ENCODE assay signal across 36 cellular contexts in the genomic region with DNA sequence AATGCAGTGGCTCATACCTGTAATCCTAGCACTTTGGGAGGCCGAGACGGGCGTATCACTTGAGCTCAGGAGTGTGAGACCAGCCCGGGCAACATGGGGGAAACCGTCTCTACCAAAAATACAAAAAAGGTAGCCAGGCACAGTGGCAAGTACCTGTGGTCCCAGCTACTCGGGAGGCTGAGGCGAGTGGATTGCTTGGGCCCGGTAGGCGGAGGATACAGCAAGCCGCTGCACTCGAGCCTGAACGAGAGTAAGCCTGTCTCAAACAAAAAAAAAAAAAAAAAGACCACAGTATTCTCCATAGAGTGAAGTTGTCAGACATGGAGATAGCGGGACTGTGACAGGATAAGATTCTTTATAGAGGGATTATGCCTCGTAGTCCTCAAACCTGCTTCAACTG.
"Had no signal": no experiment of that assay in that cellular context is flagged by ENCODE, and none has a peak within 500 bp of the region (broad histone marks: within the 10 kb centered on the region; RNA-seq: fewer than 3 reads in every experiment).

No MANE protein-coding gene starts in this region.

- H3K4me3 Mint-ChIP-seq: activated CD4-positive, alpha-beta memory T cell treated with anti-CD3 and anti-CD28 coated beads, Interleukin-2, amount 10 ng/mL, durations not matched to agents 7 days and 5 days; activated CD4-positive, alpha-beta T cell treated with anti-CD3 and anti-CD28 coated beads for 36 hours; activated CD4-positive, alpha-beta T cell treated with anti-CD3 and anti-CD28 coated beads, Interleukin-2, amount 10 ng/mL, durations not matched to agents 7 days and 5 days; activated CD8-positive, alpha-beta memory T cell treated with anti-CD3 and anti-CD28 coated beads, Interleukin-2, amount 10 ng/mL, durations not matched to agents 7 days and 5 days; activated CD8-positive, alpha-beta T cell treated with anti-CD3 and anti-CD28 coated beads, Interleukin-2, amount 10 ng/mL, durations not matched to agents 7 days and 5 days; activated naive CD4-positive, alpha-beta T cell treated with anti-CD3 and anti-CD28 coated beads for 36 hours; activated naive CD8-positive, alpha-beta T cell treated with anti-CD3 and anti-CD28 coated beads for 36 hours; activated T-cell treated with anti-CD3 and anti-CD28 coated beads, Interleukin-2, amount 50 U/mL, for 24 hours; T-helper 1 cell treated with Interleukin-12 subunit alpha and Interleukin-12 subunit beta and Interleukin-4 antibody, amounts not matched to agents 30 μg/mL and 1 μg/mL, for 36 hours; T-helper 2 cell treated with Interferon-gamma antibody and Interleukin-4, amounts not matched to agents 5 μg/mL and 100 μg/mL, for 36 hours; WTC11 had no signal

- H3K27ac Mint-ChIP-seq: activated CD4-positive, alpha-beta memory T cell treated with anti-CD3 and anti-CD28 coated beads, Interleukin-2, amount 10 ng/mL, durations not matched to agents 7 days and 5 days; activated CD4-positive, alpha-beta T cell treated with anti-CD3 and anti-CD28 coated beads for 36 hours; activated CD4-positive, alpha-beta T cell treated with anti-CD3 and anti-CD28 coated beads, Interleukin-2, amount 10 ng/mL, durations not matched to agents 7 days and 5 days; activated CD8-positive, alpha-beta memory T cell treated with anti-CD3 and anti-CD28 coated beads, Interleukin-2, amount 10 ng/mL, durations not matched to agents 7 days and 5 days; activated CD8-positive, alpha-beta T cell treated with anti-CD3 and anti-CD28 coated beads, Interleukin-2, amount 10 ng/mL, durations not matched to agents 7 days and 5 days; activated naive CD4-positive, alpha-beta T cell treated with anti-CD3 and anti-CD28 coated beads for 36 hours; activated naive CD4-positive, alpha-beta T cell treated with anti-CD3 and anti-CD28 coated beads, Interleukin-2, amount 50 U/mL, for 72 hours; activated naive CD8-positive, alpha-beta T cell treated with anti-CD3 and anti-CD28 coated beads for 36 hours; activated T-cell treated with anti-CD3 and anti-CD28 coated beads, Interleukin-2, amount 50 U/mL, for 24 hours; activated T-helper 2 cell treated with anti-CD3 and anti-CD28 coated beads, Interferon-gamma antibody, Interleukin-2, Interleukin-4, amounts not matched to agents 10 μg/mL and 5 μg/mL and 100 μg/mL, durations not matched to agents 14 hours and 24 hours and 36 hours; T-helper 1 cell treated with Interleukin-12 subunit alpha and Interleukin-12 subunit beta and Interleukin-4 antibody, amounts not matched to agents 30 μg/mL and 1 μg/mL, for 36 hours; T-helper 2 cell treated with Interferon-gamma antibody and Interleukin-4, amounts not matched to agents 5 μg/mL and 100 μg/mL, for 36 hours; WTC11 had no signal

- H3K36me3 ChIP-seq: adrenal gland, brain microvascular endothelial cell, breast epithelium had no signal

- ATAC-seq: activated CD4-positive, alpha-beta T cell treated with anti-CD3 and anti-CD28 coated beads for 36 hours; activated CD4-positive, CD25-positive, alpha-beta regulatory T cell treated with anti-CD3 and anti-CD28 coated beads, Interleukin-2, amount 50 U/mL, for 24 hours; activated CD8-positive, alpha-beta memory T cell treated with anti-CD3 and anti-CD28 coated beads, Interleukin-2, amount 10 ng/mL, durations not matched to agents 7 days and 5 days; activated CD8-positive, alpha-beta T cell treated with anti-CD3 and anti-CD28 coated beads, Interleukin-2, amount 10 ng/mL, durations not matched to agents 7 days and 5 days; activated naive CD4-positive, alpha-beta T cell treated with anti-CD3 and anti-CD28 coated beads, Interleukin-2, amount 50 U/mL, for 72 hours; body of pancreas; WTC11 had no signal

- H3K4me3 ChIP-seq: adrenal gland, body of pancreas, breast epithelium had no signal

- H3K4me1 ChIP-seq: adrenal gland, breast epithelium had no signal

- H3K9me3 ChIP-seq: adrenal gland, body of pancreas, breast epithelium had no signal

- H3K4me1 Mint-ChIP-seq: activated CD4-positive, alpha-beta memory T cell treated with anti-CD3 and anti-CD28 coated beads, Interleukin-2, amount 10 ng/mL, durations not matched to agents 7 days and 5 days; activated CD4-positive, alpha-beta T cell treated with anti-CD3 and anti-CD28 coated beads for 36 hours; activated CD4-positive, alpha-beta T cell treated with anti-CD3 and anti-CD28 coated beads, Interleukin-2, amount 10 ng/mL, durations not matched to agents 7 days and 5 days; activated CD8-positive, alpha-beta memory T cell treated with anti-CD3 and anti-CD28 coated beads, Interleukin-2, amount 10 ng/mL, durations not matched to agents 7 days and 5 days; activated naive CD8-positive, alpha-beta T cell treated with anti-CD3 and anti-CD28 coated beads for 36 hours had no signal

- H3K27ac ChIP-seq: adrenal gland, body of pancreas, brain microvascular endothelial cell, breast epithelium, VCaP had no signal

- H3K9me3 Mint-ChIP-seq: activated CD4-positive, alpha-beta memory T cell treated with anti-CD3 and anti-CD28 coated beads, Interleukin-2, amount 10 ng/mL, durations not matched to agents 7 days and 5 days; activated CD4-positive, alpha-beta T cell treated with anti-CD3 and anti-CD28 coated beads, Interleukin-2, amount 10 ng/mL, durations not matched to agents 7 days and 5 days; activated naive CD4-positive, alpha-beta T cell treated with anti-CD3 and anti-CD28 coated beads for 36 hours; activated naive CD4-positive, alpha-beta T cell treated with anti-CD3 and anti-CD28 coated beads, Interleukin-2, amount 50 U/mL, for 72 hours; activated naive CD8-positive, alpha-beta T cell treated with anti-CD3 and anti-CD28 coated beads for 36 hours; activated T-cell treated with anti-CD3 and anti-CD28 coated beads, Interleukin-2, amount 50 U/mL, for 24 hours; activated T-helper 2 cell treated with anti-CD3 and anti-CD28 coated beads, Interferon-gamma antibody, Interleukin-2, Interleukin-4, amounts not matched to agents 10 μg/mL and 5 μg/mL and 100 μg/mL, durations not matched to agents 14 hours and 24 hours and 36 hours; T-helper 1 cell treated with Interleukin-12 subunit alpha and Interleukin-12 subunit beta and Interleukin-4 antibody, amounts not matched to agents 30 μg/mL and 1 μg/mL, for 36 hours; T-helper 2 cell treated with Interferon-gamma antibody and Interleukin-4, amounts not matched to agents 5 μg/mL and 100 μg/mL, for 36 hours had no signal

- H3K36me3 Mint-ChIP-seq: activated CD8-positive, alpha-beta memory T cell treated with anti-CD3 and anti-CD28 coated beads, Interleukin-2, amount 10 ng/mL, durations not matched to agents 7 days and 5 days; activated naive CD4-positive, alpha-beta T cell treated with anti-CD3 and anti-CD28 coated beads, Interleukin-2, amount 50 U/mL, for 72 hours; activated naive CD8-positive, alpha-beta T cell treated with anti-CD3 and anti-CD28 coated beads for 36 hours; WTC11 had no signal

- H3K27me3 Mint-ChIP-seq: activated CD4-positive, alpha-beta memory T cell treated with anti-CD3 and anti-CD28 coated beads, Interleukin-2, amount 10 ng/mL, durations not matched to agents 7 days and 5 days; activated CD4-positive, alpha-beta T cell treated with anti-CD3 and anti-CD28 coated beads for 36 hours; activated CD4-positive, alpha-beta T cell treated with anti-CD3 and anti-CD28 coated beads, Interleukin-2, amount 10 ng/mL, durations not matched to agents 7 days and 5 days; activated CD8-positive, alpha-beta memory T cell treated with anti-CD3 and anti-CD28 coated beads, Interleukin-2, amount 10 ng/mL, durations not matched to agents 7 days and 5 days; activated naive CD8-positive, alpha-beta T cell treated with anti-CD3 and anti-CD28 coated beads for 36 hours; activated T-cell treated with anti-CD3 and anti-CD28 coated beads, Interleukin-2, amount 50 U/mL, for 24 hours had no signal

- DNase-seq: activated CD4-positive, alpha-beta memory T cell treated with anti-CD3 and anti-CD28 coated beads, Interleukin-2, amount 10 ng/mL, durations not matched to agents 7 days and 5 days; activated CD4-positive, alpha-beta T cell treated with anti-CD3 and anti-CD28 coated beads for 1 hour; activated CD4-positive, alpha-beta T cell treated with anti-CD3 and anti-CD28 coated beads for 36 hours; activated CD4-positive, alpha-beta T cell treated with anti-CD3 and anti-CD28 coated beads for 48 hours; activated CD4-positive, alpha-beta T cell treated with anti-CD3 and anti-CD28 coated beads, Interleukin-2, amount 10 ng/mL, durations not matched to agents 7 days and 5 days; activated CD4-positive, alpha-beta T cell treated with anti-CD3 and anti-CD28 coated beads, Interleukin-2, amount 50 U/mL, for 48 hours; activated CD4-positive, CD25-positive, alpha-beta regulatory T cell; activated CD8-positive, alpha-beta memory T cell treated with anti-CD3 and anti-CD28 coated beads for 24 hours; activated CD8-positive, alpha-beta memory T cell treated with anti-CD3 and anti-CD28 coated beads, Interleukin-2, amount 10 ng/mL, durations not matched to agents 7 days and 5 days; activated CD8-positive, alpha-beta memory T cell treated with anti-CD3 and anti-CD28 coated beads, Interleukin-2, amount 50 U/mL, for 48 hours; activated CD8-positive, alpha-beta T cell treated with anti-CD3 and anti-CD28 coated beads, Interleukin-2, amount 10 ng/mL, durations not matched to agents 7 days and 5 days; activated effector memory CD4-positive, alpha-beta T cell treated with Interleukin-2 at 50 U/mL for 16 hours; activated gamma-delta T cell treated with Interleukin-2 at 50 U/mL for 16 hours; activated naive CD4-positive, alpha-beta T cell; activated naive CD4-positive, alpha-beta T cell treated with anti-CD3 and anti-CD28 coated beads for 36 hours; activated naive CD4-positive, alpha-beta T cell treated with anti-CD3 and anti-CD28 coated beads, Interleukin-2, amount 50 U/mL, for 16 hours; activated naive CD8-positive, alpha-beta T cell treated with anti-CD3 and anti-CD28 coated beads for 36 hours; activated T-cell treated with anti-CD3 and anti-CD28 coated beads, Interleukin-2, amount 50 U/mL, for 24 hours; activated T-cell treated with anti-CD3 and anti-CD28 coated beads, Interleukin-2, amount 50 U/mL, for 48 hours; adrenal gland; amniotic stem cell; aorta; body of pancreas; brain microvascular endothelial cell; central memory CD4-positive, alpha-beta T cell; T-helper 1 cell; T-helper 2 cell; T-helper 9 cell had no signal

- H3K27me3 ChIP-seq: adrenal gland, body of pancreas, brain microvascular endothelial cell, breast epithelium had no signal
